2 cellular contexts compared by ENCODE assay signal in genomic region chr5:36170869-36171424, GRCh38.
A peak's percentile ranks its signal among the peaks of the same experiment; 100 is the strongest.
TF ChIP-seq lines count a peak whose summit lies in the region.

No MANE protein-coding gene starts in this region.

TF ChIP-seq in K562, 482 proteins besides CTCF, POLR2A, EP300 and RAD21:
- TF ChIP-seq MAFF (IDR thresholded peaks at IDR 0.05; ENCODE audit: low read length) (peak; percentile 19; the same call in 1 of the 2 replicates), E2F4 (CRISPR knock-in tag; IDR thresholded peaks at IDR 0.05; ENCODE audit: low read depth) (no peak), HES1 (IDR thresholded peaks at IDR 0.05; ENCODE audit: low read depth) (no peak), IFI16 (CRISPR knock-in tag; IDR thresholded peaks at IDR 0.05) (no peak), ZNF655 (CRISPR knock-in tag; IDR thresholded peaks at IDR 0.05) (no peak), MAFK (IDR thresholded peaks at IDR 0.05; ENCODE audit: low read length) (0 out of 2 replicates have a peak, but pooled peaks have one; percentile 8), C11orf30 (IDR thresholded peaks at IDR 0.05; ENCODE audit: low read depth) (peak; percentile 51), E2F3 (CRISPR knock-in tag; IDR thresholded peaks at IDR 0.05) (no peak), MAFG (tag; conservative IDR thresholded peaks at IDR 0.05) (0 out of 2 replicates have a peak, but pooled peaks have one; percentile 29), HEY1 (CRISPR knock-in tag; IDR thresholded peaks at IDR 0.05; ENCODE audit: borderline replicate concordance) (no peak), SAP30 (IDR thresholded peaks at IDR 0.05; ENCODE audit: borderline replicate concordance, insufficient read depth, low read depth, low read length, poor library complexity, severe bottlenecking) (no peak), NFE2 (IDR thresholded peaks at IDR 0.05; ENCODE audit: low read depth) (no peak), ZNF316 (IDR thresholded peaks at IDR 0.05) (peak; percentile 66), ESRRA (IDR thresholded peaks at IDR 0.05; ENCODE audit: borderline replicate concordance, low read depth) (no peak), FOXJ2 (tag; IDR thresholded peaks at IDR 0.05) (no peak)

TF ChIP-seq in HepG2, 621 proteins besides CTCF, POLR2A, EP300 and RAD21:
- TF ChIP-seq ZNF224 (CRISPR knock-in tag; IDR thresholded peaks at IDR 0.05) (no peak), MAFF (IDR thresholded peaks at IDR 0.05; ENCODE audit: low read depth, low read length) (peak; percentile 79), MAFK (conservative IDR thresholded peaks at IDR 0.05 in 1 of 2, IDR thresholded peaks at IDR 0.05 in 1 of 2; ENCODE audit: low read length in 2 of 2) (peak; percentile 65 to 82)
